In the genomic region with DNA sequence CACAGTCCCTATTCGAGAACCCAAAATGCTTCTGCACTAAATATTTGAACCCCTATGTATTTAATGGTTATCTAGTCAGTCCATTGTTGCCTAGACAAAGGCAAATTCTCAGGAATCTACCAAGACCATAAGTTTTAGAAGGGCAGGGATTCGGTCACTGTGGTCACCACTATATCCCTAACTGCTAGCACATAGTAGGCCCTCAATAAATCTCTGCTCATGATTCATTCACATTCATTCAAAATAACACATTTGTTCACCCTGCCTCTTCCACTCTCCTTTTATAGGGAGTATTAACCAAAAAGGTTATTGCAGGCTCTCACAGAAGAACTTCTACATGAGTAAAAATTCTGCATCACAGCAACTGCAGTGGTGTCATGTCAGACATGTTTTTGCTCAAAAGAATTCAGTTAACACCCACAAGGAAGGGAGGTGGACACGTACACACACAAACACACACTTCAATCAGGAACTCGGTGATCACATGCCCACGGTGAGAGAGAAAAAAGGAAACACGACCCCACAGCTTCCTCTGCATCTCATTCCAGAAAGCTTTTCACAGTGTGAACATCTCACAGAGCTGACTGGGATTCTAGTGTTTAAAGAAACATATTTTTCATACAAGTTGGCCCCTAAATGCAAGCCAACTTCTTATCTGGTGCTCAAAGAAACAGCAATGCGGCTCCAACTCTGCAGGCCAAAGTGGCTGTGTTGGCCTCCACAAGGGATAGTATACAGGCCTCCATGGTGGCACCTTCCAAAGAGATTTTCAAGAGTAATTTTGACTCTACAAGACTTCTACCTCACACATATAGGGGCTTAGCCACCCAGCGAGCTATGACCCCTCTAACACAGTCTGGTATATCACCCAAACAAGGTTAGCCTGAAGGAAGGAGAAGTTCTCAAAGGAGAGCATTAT, we compare ENCODE assay signal across 10 cellular contexts.
DNase-seq lines count a peak whose midpoint lies in the region; ATAC-seq, FAIRE-seq and TF ChIP-seq lines count a peak whose summit lies in the region.
"Had no signal": no experiment of that assay in that cellular context is flagged by ENCODE, and none has a peak within 500 bp of the region (broad histone marks: within the 10 kb centered on the region; RNA-seq: fewer than 3 reads in every experiment).

No MANE protein-coding gene starts in this region.

- WGBS in prostate gland = 67% methylated on average over 8 of the region's 8 CpGs

- no peaks in the 10 kb centered on the region for H3K9me3 ChIP-seq in CD4-positive, alpha-beta T cell (ENCODE audit: control insufficient read depth, low read length)
- H3K9me3 ChIP-seq in prostate gland = no peaks in the 10 kb centered on the region

- DNase-seq in CD4-positive, alpha-beta T cell = peak in 4 of 10 experiments; percentile 11 to 33 (median 24)
- DNase-seq in KG1 (lab: John Stamatoyannopoulos, UW) (peak; percentile 28), prostate gland (ENCODE audit: low spot score) (no peak), RCC 7860 (ENCODE audit: low spot score) (no peak), RKO (ENCODE audit: low spot score) (no peak)
- DNase-seq in central memory CD4-positive, alpha-beta T cell = peak; percentile 48

- H3K27me3 Mint-ChIP-seq in CD4-positive, alpha-beta T cell = no peaks in the 10 kb centered on the region
- H3K27me3 Mint-ChIP-seq in nephron (ENCODE audit: low read depth) = no peaks in the 10 kb centered on the region

- H3K27me3 ChIP-seq in CD4-positive, alpha-beta T cell (ENCODE audit: control insufficient read depth, insufficient read depth, low read length) = no peaks in the 10 kb centered on the region
- no peaks in the 10 kb centered on the region for H3K27me3 ChIP-seq in prostate gland (replicated peaks; ENCODE audit: insufficient read depth)

- no peaks in the 10 kb centered on the region for H3K4me1 ChIP-seq in prostate gland (replicated peaks)

- no peak overlapping the region for H3K4me3 ChIP-seq in prostate gland
- H3K4me3 ChIP-seq: smooth muscle cell had no signal

- peak overlapping the region; percentile 79 for H3K27ac ChIP-seq in CD4-positive, alpha-beta T cell (ENCODE audit: low read depth, low read length)
- H3K27ac ChIP-seq in prostate gland = no peak overlapping the region

- intact Hi-C loops in CD4-positive, alpha-beta T cell (cut with DNase I, micrococcal nuclease) = loop anchor here in 1 of 2 experiments (2.0 kb wide), 3 partner anchors 14 to 28 kb away; no protein-coding TSS in a partner anchor
- intact Hi-C loops in prostate gland (cut with DNase I) = no loop called here

- H3K27ac Mint-ChIP-seq in CD4-positive, alpha-beta T cell = peak overlapping the region; percentile 98
- peak overlapping the region; percentile 67 to 92 (median 88) for H3K27ac Mint-ChIP-seq in nephron

- H3K36me3 Mint-ChIP-seq in CD4-positive, alpha-beta T cell (ENCODE audit: low read depth) = peaks cover 31% of the 10 kb centered on the region
- H3K36me3 Mint-ChIP-seq in nephron (ENCODE audit: low read depth) = no peaks in the 10 kb centered on the region

- POLR2A ChIA-PET in CD4-positive, alpha-beta T cell (lab: Charles Lee) = interaction anchor here (0.6 to 29.8 kb wide), 17 partner anchors 9 to 241 kb away, joined by 3 to 754 read pairs (median 5); a partner anchor contains a TSS

- no peak for FAIRE-seq in RCC 7860 (lab: Jason Lieb, UNC)
- FAIRE-seq: endometrium had no signal

- TF ChIP-seq CTCF in CD4-positive, alpha-beta T cell (IDR thresholded peaks at IDR 0.05) = no peak
- TF ChIP-seq CTCF in nephron (IDR thresholded peaks at IDR 0.05; ENCODE audit: unreplicated experiment in 3 of 3) (no peak), prostate gland (IDR thresholded peaks at IDR 0.05) (no peak)

- TF ChIP-seq POLR2A in prostate gland (IDR thresholded peaks at IDR 0.05) = no peak

- no peaks in the 10 kb centered on the region for H3K9me3 Mint-ChIP-seq in CD4-positive, alpha-beta T cell
- H3K9me3 Mint-ChIP-seq in nephron = no peaks in the 10 kb centered on the region

- CTCF ChIA-PET in CD4-positive, alpha-beta T cell (lab: Charles Lee) = interaction anchor here (0.9 to 2.2 kb wide), 3 partner anchors 21 to 61 kb away, joined by 3 to 5 read pairs (median 3); no protein-coding TSS in a partner anchor

- H3K4me1 Mint-ChIP-seq in CD4-positive, alpha-beta T cell (ENCODE audit: low read depth) = peaks cover 98% of the 10 kb centered on the region
- H3K4me1 Mint-ChIP-seq in nephron = peaks cover 83% of the 10 kb centered on the region

- peak overlapping the region; percentile 78 for H3K4me3 Mint-ChIP-seq in CD4-positive, alpha-beta T cell
- H3K4me3 Mint-ChIP-seq in nephron = peak overlapping the region in 1 of 3 experiments; percentile 28

- H3K36me3 ChIP-seq in prostate gland = no peaks in the 10 kb centered on the region

- ATAC-seq in CD4-positive, alpha-beta T cell (ENCODE audit: poor library complexity) = peak; percentile 46
- no peak for ATAC-seq in HG03280 (IDR thresholded peaks at IDR 0.05; ENCODE audit: unreplicated experiment)

Comparison
In these comparisons a context has a peak if more than half of its experiments do, and no peak if none do; other contexts are left out.
1. DNase-seq: peak in KG1 (single experiment) and central memory CD4-positive, alpha-beta T cell (single experiment); none in prostate gland (single experiment), RCC 7860 (single experiment) and RKO (single experiment).